In the genomic region with DNA sequence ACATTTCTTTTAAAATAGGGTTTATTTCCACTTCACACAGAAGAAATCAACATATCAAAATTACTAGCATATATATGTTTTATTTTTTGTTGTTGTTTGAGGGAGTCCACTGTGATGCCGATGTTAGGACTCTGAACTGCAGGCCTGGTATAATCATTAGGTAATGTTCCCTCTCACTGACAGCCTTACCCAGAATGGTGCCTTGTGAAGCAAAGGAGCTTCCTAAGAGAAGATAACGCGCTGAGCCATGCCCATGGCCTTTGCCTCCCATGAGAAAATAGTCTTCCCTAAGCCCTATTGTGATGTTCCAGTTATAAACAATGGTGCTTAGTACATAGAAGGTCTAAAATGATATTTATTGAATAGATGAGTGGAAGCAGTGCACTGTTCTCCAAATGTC, we compare ENCODE assay signal across 14 cellular contexts. TPM values are rescaled to one million over a fixed set of nuclear protein-coding genes. Genes with fewer than 3 reads are reported as not detected.
DNase-seq lines count a peak whose midpoint lies in the region; ATAC-seq lines count a peak whose summit lies in the region.
"Had no signal": no experiment of that assay in that cellular context is flagged by ENCODE, and none has a peak within 500 bp of the region (broad histone marks: within the 10 kb centered on the region; RNA-seq: fewer than 3 reads in every experiment).

No MANE protein-coding gene starts in this region.

- H3K27ac Mint-ChIP-seq in T-helper 17 cell: peak overlapping the region; percentile 89
- H3K27ac Mint-ChIP-seq: GM23338 had no signal

- in situ Hi-C loops in GM23248 (cut with MboI): no loop called here

- no peaks in the 10 kb centered on the region for H4K20me1 ChIP-seq in GM23248 (ENCODE audit: insufficient read depth)

- H3K4me2 ChIP-seq in GM23248 (ENCODE audit: unreplicated experiment): peak overlapping the region; percentile 75
- H3K4me2 ChIP-seq: GM23338 had no signal

- H3K4me1 Mint-ChIP-seq in T-helper 17 cell: peaks cover 36% of the 10 kb centered on the region

- H3K36me3 Mint-ChIP-seq in T-helper 17 cell (ENCODE audit: low read depth): no peaks in the 10 kb centered on the region
- H3K36me3 Mint-ChIP-seq: type B pancreatic cell had no signal

- H3K4me3 Mint-ChIP-seq in T-helper 17 cell: peak overlapping the region; percentile 43
- H3K4me3 Mint-ChIP-seq: GM23338, type B pancreatic cell had no signal

- no peaks in the 10 kb centered on the region for H3K9me2 ChIP-seq in GM23248 (ENCODE audit: insufficient read depth)

- H3K9ac ChIP-seq in GM23248: peak overlapping the region; percentile 51; the same call in 1 of the 2 replicates

- peaks cover 68% of the 10 kb centered on the region for H3K79me2 ChIP-seq in GM23248 (ENCODE audit: insufficient read depth)

- H3K27me3 Mint-ChIP-seq in T-helper 17 cell: no peaks in the 10 kb centered on the region
- H3K27me3 Mint-ChIP-seq: type B pancreatic cell had no signal

- H3K9me3 ChIP-seq in GM23248 (ENCODE audit: low read depth) (no peaks in the 10 kb centered on the region), T-helper 17 cell (ENCODE audit: control insufficient read depth, low read length, poor library complexity, severe bottlenecking) (no peaks in the 10 kb centered on the region), mesodermal cell (ENCODE audit: control insufficient read depth, low read length) (no peaks in the 10 kb centered on the region)
- H3K9me3 ChIP-seq: gastrocnemius medialis had no signal

- DNase-seq in DMS53 (lab: John Stamatoyannopoulos, UW) (peak; percentile 32), DMS53 treated with DMSO at 0.1 percent for 48 hours (lab: John Stamatoyannopoulos, UW; ENCODE audit: unreplicated experiment) (no peak), GM23248 (no peak), T-helper 17 cell (no peak), DMS114 treated with DMSO at 0.1 percent for 48 hours (lab: John Stamatoyannopoulos, UW; ENCODE audit: unreplicated experiment) (no peak), cerebellar cortex (ENCODE audit: low spot score) (no peak)
- DNase-seq: effector CD4-positive, alpha-beta T cell; gastrocnemius medialis had no signal

- ATAC-seq in T-helper 17 cell (no peak), HG03571 (IDR thresholded peaks at IDR 0.05; ENCODE audit: unreplicated experiment) (no peak)
- ATAC-seq: GM23338 had no signal

- H2AFZ ChIP-seq in GM23248: no peak overlapping the region
- H2AFZ ChIP-seq: GM23338 had no signal

- no peaks in the 10 kb centered on the region for H3K27me3 ChIP-seq in GM23248 (replicated peaks; ENCODE audit: insufficient read depth)
- H3K27me3 ChIP-seq: gastrocnemius medialis had no signal

- H3F3A ChIP-seq in GM23248 (ENCODE audit: insufficient read depth): peaks cover 20% of the 10 kb centered on the region

- no peak overlapping the region for H3K4me3 ChIP-seq in GM23248
- H3K4me3 ChIP-seq in mesodermal cell (ENCODE audit: extremely low read depth, insufficient read depth, low read length, poor library complexity, severe bottlenecking): no peak overlapping the region
- H3K4me3 ChIP-seq: gastrocnemius medialis, GM23338 had no signal

- no peaks in the 10 kb centered on the region for H3K36me3 ChIP-seq in GM23248 (ENCODE audit: low read depth)
- H3K36me3 ChIP-seq in mesodermal cell (ENCODE audit: control insufficient read depth, insufficient read depth, low read length): no peaks in the 10 kb centered on the region
- H3K36me3 ChIP-seq: gastrocnemius medialis had no signal

- peak overlapping the region; percentile 75 for H3K27ac ChIP-seq in GM23248
- peak overlapping the region; percentile 25 for H3K27ac ChIP-seq in mesodermal cell (ENCODE audit: low read depth, low read length, severe bottlenecking)
- H3K27ac ChIP-seq: 22Rv1, RWPE1 had no signal

- H3K4me1 ChIP-seq in GM23248 (ENCODE audit: insufficient read depth) (peaks cover 19% of the 10 kb centered on the region), mesodermal cell (ENCODE audit: control insufficient read depth, insufficient read depth, low read length, poor library complexity, severe bottlenecking) (peaks cover 24% of the 10 kb centered on the region)

- 88 to 97% methylated on average over 3 of the region's 3 CpGs for WGBS in GM23248 (ENCODE audit: low coverage in 1 of 2, low lambda C conversion rate in 2 of 2, missing lambda C conversion rate in 2 of 2), 2 experiments
- 67% methylated on average over 2 of the region's 3 CpGs; no CpG with 5 or more reads in 1 of the 2 experiments for WGBS in mesodermal cell (ENCODE audit: insufficient coverage in 2 of 2), 2 experiments

RNA-seq across cellular contexts. Expression of gene GNG2, which starts 12.0 kb away (rescaled TPM):
- 13.8 and 14.7 TPM in 2 replicates for total RNA-seq in GM23248 (2014; rRNA removed; shearing (Covaris generic))
- 15.0 and 16.5 TPM in 2 replicates for polyA plus RNA-seq in GM23248 (2016; fragmentation: Nextera tagmentation; extraction: Ambion mirVana)
- total RNA-seq in T-helper 17 cell: 100 to 1,000 TPM; 194 to 208 TPM
- 76.3 TPM for polyA plus RNA-seq in mesodermal cell (2013, experiment 1 of 2)
- 94.9 TPM for polyA plus RNA-seq in mesodermal cell (2013, experiment 2 of 2)

Comparison
In these comparisons a context has a peak if more than half of its experiments do, and no peak if none do; other contexts are left out.
1. RNA of gene GNG2, which starts 12.0 kb away (total RNA-seq): 194 to 208 TPM in T-helper 17 cell; 13.8 to 14.7 TPM in GM23248; every median in the first group is over 10 times any median in the second.